1 cellular context compared by ENCODE assay signal in the genomic region with DNA sequence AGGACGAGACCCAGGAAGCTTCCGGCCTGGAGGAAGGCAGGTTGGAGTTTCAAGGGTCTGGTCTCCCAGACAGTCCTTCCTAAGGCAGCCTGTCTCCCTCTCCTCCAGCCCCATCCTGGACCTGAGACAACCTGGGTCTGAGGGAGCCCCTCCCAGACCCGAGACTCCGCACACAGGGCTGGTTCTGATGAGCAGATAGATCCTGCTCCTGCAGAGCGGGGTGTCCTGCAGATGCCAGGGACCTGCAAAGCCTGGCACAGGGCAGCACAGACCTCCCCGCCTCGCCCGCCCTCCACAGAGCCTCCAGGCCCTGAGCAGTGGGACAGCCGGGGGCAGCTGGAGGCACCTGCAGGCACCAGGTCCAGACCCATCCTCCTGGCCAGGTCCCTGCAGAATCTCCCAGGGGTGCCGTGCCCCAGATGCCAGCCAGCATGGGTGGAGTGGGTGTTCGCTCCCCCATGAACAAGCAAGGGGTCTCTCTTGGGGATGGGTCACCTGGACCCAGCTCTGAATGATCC.
TF ChIP-seq lines count a peak whose summit lies in the region.

No MANE protein-coding gene starts in this region.

TF ChIP-seq in HCT116, 20 proteins besides CTCF, POLR2A, EP300 and RAD21 (continued from another document):
- TF ChIP-seq, protein P1, sequence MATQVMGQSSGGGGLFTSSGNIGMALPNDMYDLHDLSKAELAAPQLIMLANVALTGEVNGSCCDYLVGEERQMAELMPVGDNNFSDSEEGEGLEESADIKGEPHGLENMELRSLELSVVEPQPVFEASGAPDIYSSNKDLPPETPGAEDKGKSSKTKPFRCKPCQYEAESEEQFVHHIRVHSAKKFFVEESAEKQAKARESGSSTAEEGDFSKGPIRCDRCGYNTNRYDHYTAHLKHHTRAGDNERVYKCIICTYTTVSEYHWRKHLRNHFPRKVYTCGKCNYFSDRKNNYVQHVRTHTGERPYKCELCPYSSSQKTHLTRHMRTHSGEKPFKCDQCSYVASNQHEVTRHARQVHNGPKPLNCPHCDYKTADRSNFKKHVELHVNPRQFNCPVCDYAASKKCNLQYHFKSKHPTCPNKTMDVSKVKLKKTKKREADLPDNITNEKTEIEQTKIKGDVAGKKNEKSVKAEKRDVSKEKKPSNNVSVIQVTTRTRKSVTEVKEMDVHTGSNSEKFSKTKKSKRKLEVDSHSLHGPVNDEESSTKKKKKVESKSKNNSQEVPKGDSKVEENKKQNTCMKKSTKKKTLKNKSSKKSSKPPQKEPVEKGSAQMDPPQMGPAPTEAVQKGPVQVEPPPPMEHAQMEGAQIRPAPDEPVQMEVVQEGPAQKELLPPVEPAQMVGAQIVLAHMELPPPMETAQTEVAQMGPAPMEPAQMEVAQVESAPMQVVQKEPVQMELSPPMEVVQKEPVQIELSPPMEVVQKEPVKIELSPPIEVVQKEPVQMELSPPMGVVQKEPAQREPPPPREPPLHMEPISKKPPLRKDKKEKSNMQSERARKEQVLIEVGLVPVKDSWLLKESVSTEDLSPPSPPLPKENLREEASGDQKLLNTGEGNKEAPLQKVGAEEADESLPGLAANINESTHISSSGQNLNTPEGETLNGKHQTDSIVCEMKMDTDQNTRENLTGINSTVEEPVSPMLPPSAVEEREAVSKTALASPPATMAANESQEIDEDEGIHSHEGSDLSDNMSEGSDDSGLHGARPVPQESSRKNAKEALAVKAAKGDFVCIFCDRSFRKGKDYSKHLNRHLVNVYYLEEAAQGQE (IDR thresholded peaks at IDR 0.05; ENCODE audit: low read depth) = no peak
- TF ChIP-seq CBX3 (IDR thresholded peaks at IDR 0.05; ENCODE audit: low read depth) (no peak), EZH2 (IDR thresholded peaks at IDR 0.05) (no peak), FOSL1 (IDR thresholded peaks at IDR 0.05; ENCODE audit: low read depth) (no peak), SP1 (IDR thresholded peaks at IDR 0.05; ENCODE audit: low read depth) (no peak), EGR1 (IDR thresholded peaks at IDR 0.05; ENCODE audit: low read depth) (no peak), TCF7L2 (IDR thresholded peaks at IDR 0.05; ENCODE audit: borderline replicate concordance, extremely low read depth, insufficient read depth, insufficient read length) (no peak), ZNF274 (IDR thresholded peaks at IDR 0.05; ENCODE audit: low read depth, low read length) (no peak)
- TF ChIP-seq, protein P2, sequence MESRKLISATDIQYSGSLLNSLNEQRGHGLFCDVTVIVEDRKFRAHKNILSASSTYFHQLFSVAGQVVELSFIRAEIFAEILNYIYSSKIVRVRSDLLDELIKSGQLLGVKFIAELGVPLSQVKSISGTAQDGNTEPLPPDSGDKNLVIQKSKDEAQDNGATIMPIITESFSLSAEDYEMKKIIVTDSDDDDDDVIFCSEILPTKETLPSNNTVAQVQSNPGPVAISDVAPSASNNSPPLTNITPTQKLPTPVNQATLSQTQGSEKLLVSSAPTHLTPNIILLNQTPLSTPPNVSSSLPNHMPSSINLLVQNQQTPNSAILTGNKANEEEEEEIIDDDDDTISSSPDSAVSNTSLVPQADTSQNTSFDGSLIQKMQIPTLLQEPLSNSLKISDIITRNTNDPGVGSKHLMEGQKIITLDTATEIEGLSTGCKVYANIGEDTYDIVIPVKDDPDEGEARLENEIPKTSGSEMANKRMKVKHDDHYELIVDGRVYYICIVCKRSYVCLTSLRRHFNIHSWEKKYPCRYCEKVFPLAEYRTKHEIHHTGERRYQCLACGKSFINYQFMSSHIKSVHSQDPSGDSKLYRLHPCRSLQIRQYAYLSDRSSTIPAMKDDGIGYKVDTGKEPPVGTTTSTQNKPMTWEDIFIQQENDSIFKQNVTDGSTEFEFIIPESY (IDR thresholded peaks at IDR 0.05; ENCODE audit: extremely low read depth, insufficient replicate concordance, low read length) = no peak
- TF ChIP-seq, protein P3, sequence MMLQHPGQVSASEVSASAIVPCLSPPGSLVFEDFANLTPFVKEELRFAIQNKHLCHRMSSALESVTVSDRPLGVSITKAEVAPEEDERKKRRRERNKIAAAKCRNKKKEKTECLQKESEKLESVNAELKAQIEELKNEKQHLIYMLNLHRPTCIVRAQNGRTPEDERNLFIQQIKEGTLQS (IDR thresholded peaks at IDR 0.05) = no peak
TF ChIP-seq in HCT116: peak in this region for 0.
